Comparison of ENCODE assay signal across 11 cellular contexts in the genomic region with DNA sequence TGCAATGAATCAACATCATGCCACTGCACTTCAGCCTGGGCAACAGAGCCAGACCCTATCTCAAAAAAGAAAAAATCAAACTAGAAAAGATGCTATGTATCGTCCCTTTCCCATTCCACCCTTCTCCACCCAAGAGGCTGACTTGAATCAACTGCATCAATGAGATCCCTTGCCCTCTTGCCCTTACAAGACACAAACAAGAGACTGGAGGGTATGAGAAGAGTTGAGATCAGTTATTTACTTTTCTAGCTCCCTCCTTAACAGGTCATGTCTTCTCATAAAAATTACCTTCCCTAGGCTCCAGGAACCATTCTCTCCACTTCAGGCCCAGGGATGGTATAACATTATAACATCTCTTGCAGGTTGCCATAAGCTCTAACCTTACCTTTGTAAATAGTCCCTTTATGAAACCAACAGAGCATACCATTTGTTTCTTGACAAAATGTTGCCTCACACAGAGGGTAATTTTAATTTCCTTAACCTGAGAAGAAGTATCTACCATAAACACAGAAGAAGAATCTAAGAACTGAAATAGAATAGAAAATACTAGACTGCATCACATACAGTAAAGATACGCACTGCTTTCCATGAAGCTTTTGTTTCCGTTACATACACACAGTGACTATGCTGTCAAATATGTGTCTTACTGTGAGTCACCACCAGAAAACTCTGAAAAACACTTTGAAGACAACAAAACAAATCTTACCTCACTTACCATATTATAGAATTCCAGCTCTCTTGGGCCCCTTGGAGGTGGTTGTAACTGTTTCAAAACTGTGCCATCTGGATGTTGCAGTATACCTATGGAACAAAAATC. TPM values are rescaled to one million over a fixed set of nuclear protein-coding genes. Genes with fewer than 3 reads are reported as not detected.
DNase-seq lines count a peak whose midpoint lies in the region; ATAC-seq, FAIRE-seq and TF ChIP-seq lines count a peak whose summit lies in the region.
"Had no signal": no experiment of that assay in that cellular context is flagged by ENCODE, and none has a peak within 500 bp of the region (broad histone marks: within the 10 kb centered on the region; RNA-seq: fewer than 3 reads in every experiment).

No MANE protein-coding gene starts in this region.

- TF ChIP-seq RAD21 in HepG2 (CRISPR knock-in tag; IDR thresholded peaks at IDR 0.05) = no peak

- H3K4me1 ChIP-seq in HepG2 (ENCODE audit: insufficient read depth, low read length) (peaks cover 55% of the 10 kb centered on the region), right lobe of liver (no peaks in the 10 kb centered on the region)

- no peak for TF ChIP-seq CTCF in HepG2 (CRISPR knock-in tag; IDR thresholded peaks at IDR 0.05)
- no peak for TF ChIP-seq CTCF in right lobe of liver (IDR thresholded peaks at IDR 0.05)
- no peak for TF ChIP-seq CTCF in fibroblast of villous mesenchyme (IDR thresholded peaks at IDR 0.05; ENCODE audit: insufficient read depth, low read depth, low read length)

- H3K36me3 ChIP-seq in HepG2 (replicated peaks in 1 of 2; ENCODE audit: control insufficient read depth in 1 of 2, insufficient read depth in 2 of 2, low read length in 2 of 2) (peaks cover 0 to 12% of the 10 kb centered on the region in 2 experiments; a peak in 1 of 5 replicates), right lobe of liver (no peaks in the 10 kb centered on the region), MG63 (peaks cover 14% of the 10 kb centered on the region)

- BruUV-seq in HepG2 (replicated peaks; lab: Mats Ljungman, UMichigan) = TSS peak; percentile 37

- DNase-seq in HepG2 (ENCODE audit: low spot score) (peak; percentile 78), right lobe of liver (no peak), SW480 (ENCODE audit: low spot score) (peak; percentile 53), fibroblast of villous mesenchyme (ENCODE audit: low read depth) (peak; percentile 81), cardiac septum (ENCODE audit: low spot score) (no peak), MG63 (no peak)
- DNase-seq: CD8-positive, alpha-beta memory T cell; H7 had no signal

- in situ Hi-C loops in HepG2 (cut with HindIII; ENCODE audit: extremely low pct_ligation_motif_present, low pct_unique_long_range_greater_than_20kb) = no loop called here

- FAIRE-seq in HepG2 (lab: Jason Lieb, UNC) = no peak

- no peaks in the 10 kb centered on the region for H4K20me1 ChIP-seq in HepG2 (ENCODE audit: insufficient read depth, low read length)

- no peak overlapping the region for H3K9ac ChIP-seq in HepG2 (ENCODE audit: insufficient read depth, low read depth, low read length)

- H3K4me3 ChIP-seq in HepG2 (replicated peaks in 1 of 3; ENCODE audit: insufficient read depth in 1 of 3, low read depth in 2 of 3, low read length in 3 of 3) (no peak overlapping the region), right lobe of liver (no peak overlapping the region), fibroblast of villous mesenchyme (ENCODE audit: low read depth, low read length) (no peak overlapping the region), MG63 (no peak overlapping the region)

- no peaks in the 10 kb centered on the region for H3K27me3 ChIP-seq in HepG2 (ENCODE audit: control insufficient read depth in 1 of 2, insufficient read depth in 2 of 2, low read length in 2 of 2)
- no peaks in the 10 kb centered on the region for H3K27me3 ChIP-seq in right lobe of liver
- H3K27me3 ChIP-seq in MG63 = no peaks in the 10 kb centered on the region

- POLR2A ChIA-PET in HepG2 (lab: Yijun Ruan, JAX) = interaction anchor here (4.0 kb wide), 1 partner anchor 31 kb away, joined by 33 read pairs; a partner anchor contains a TSS

- intact Hi-C loops in HepG2 (cut with micrococcal nuclease; ENCODE audit: unreplicated experiment) = no loop called here
- intact Hi-C loops in right lobe of liver (cut with DNase I) = no loop called here
- intact Hi-C loops in cardiac septum (cut with DNase I) = no loop called here

- no peak overlapping the region for H2AFZ ChIP-seq in HepG2 (ENCODE audit: low read length)

- peaks cover 26% of the 10 kb centered on the region for H3K79me2 ChIP-seq in HepG2 (ENCODE audit: insufficient read depth, low read length)

- CTCF ChIA-PET in HepG2 (lab: Yijun Ruan, JAX; ENCODE audit: low intra/inter-chr PET ratio, low total read pairs) = no interaction called here

- no peak overlapping the region for H3K4me2 ChIP-seq in HepG2 (ENCODE audit: low read depth, low read length)

- H3K27ac ChIP-seq in HepG2 (ENCODE audit: extremely low read length, insufficient read depth, low read length) (peak overlapping the region; percentile 5), right lobe of liver (no peak overlapping the region)

- TF ChIP-seq EP300 in HepG2 (IDR thresholded peaks at IDR 0.05; ENCODE audit: low read depth in 2 of 2, low read length in 2 of 2) (peak in 1 of 2 experiments; percentile 57; a peak in 2 of 4 replicates), HepG2 (CRISPR knock-in tag; IDR thresholded peaks at IDR 0.05; ENCODE audit: borderline replicate concordance) (peak; percentile 64; the same call in 1 of the 2 replicates)

- peak; percentile 80 for ATAC-seq in HepG2
- ATAC-seq in right lobe of liver = no peak
- ATAC-seq in HG02610 (IDR thresholded peaks at IDR 0.05; ENCODE audit: unreplicated experiment) = no peak
- no peak for ATAC-seq in GM18873 (IDR thresholded peaks at IDR 0.05; ENCODE audit: low FRiP score, unreplicated experiment)
- ATAC-seq: esophagus mucosa had no signal

- H3K9me3 ChIP-seq in HepG2 (ENCODE audit: low read length) (no peaks in the 10 kb centered on the region), right lobe of liver (no peaks in the 10 kb centered on the region), MG63 (peaks cover 7% of the 10 kb centered on the region)

- WGBS in HepG2 (ENCODE audit: low lambda C conversion rate) = 79% methylated on average over 3 of the region's 3 CpGs
- WGBS in right lobe of liver (ENCODE audit: insufficient coverage, low coverage, low lambda C conversion rate, missing lambda C conversion rate) = 98% methylated on average over 3 of the region's 3 CpGs

- TF ChIP-seq POLR2A in HepG2 (IDR thresholded peaks at IDR 0.05; ENCODE audit: insufficient read depth in 1 of 2, low read depth in 2 of 2, low read length in 2 of 2) (no peak), right lobe of liver (IDR thresholded peaks at IDR 0.05) (no peak)

RNA-seq across cellular contexts. Expression of a gene that starts 30.5 kb away (rescaled TPM):
- total RNA-seq in HepG2 (2016; rRNA removed; fragmentation: Illumina TruSeq; extraction: Trizol) (3.9 and 5.4 TPM in 2 replicates), right lobe of liver (1 to 10 TPM; 2.8 to 8.1 (median 4.7) TPM), fibroblast of villous mesenchyme (4.5 and 7.8 TPM in 2 replicates), cardiac septum (3.0 TPM)
- total RNA-seq in HepG2 (2016; cell fraction: cytosol; rRNA removed; fragmentation: Illumina TruSeq; extraction: Trizol; ENCODE audit: low read depth) = 0.44 and 0.51 TPM in 2 replicates
- 3.8 and 5.4 TPM in 2 replicates for total RNA-seq in HepG2 (2016; cell fraction: insoluble cytoplasmic fraction; rRNA removed; fragmentation: Illumina TruSeq; extraction: Trizol)
- 2.6 and 2.8 TPM in 2 replicates for total RNA-seq in HepG2 (2016; cell fraction: membrane; rRNA removed; fragmentation: Illumina TruSeq; extraction: Trizol)
- total RNA-seq in HepG2 (2016; cell fraction: nucleus; rRNA removed; fragmentation: Illumina TruSeq; extraction: Trizol) = 3.9 and 4.0 TPM in 2 replicates
- 1.9 and 2.7 TPM in 2 replicates for polyA plus RNA-seq in HepG2 (2011; rRNA removed)
- polyA plus RNA-seq in HepG2 (2011; cell fraction: cytosol; rRNA removed) = 0.94 and 1.5 TPM in 2 replicates
- 1.1 and 1.4 TPM in 2 replicates for polyA plus RNA-seq in HepG2 (2011; cell fraction: nucleus; rRNA removed)
- 4.4 and 4.5 TPM in 2 replicates for polyA plus RNA-seq in HepG2 (2012)
- polyA plus RNA-seq in HepG2 (2016; cell fraction: cytosol; fragmentation: Illumina TruSeq; extraction: Trizol; ENCODE audit: low read depth) = 0.15 and 0.28 TPM in 2 replicates
- 5.5 and 5.6 TPM in 2 replicates for polyA plus RNA-seq in HepG2 (2016; cell fraction: insoluble cytoplasmic fraction; fragmentation: Illumina TruSeq; extraction: Trizol; ENCODE audit: low read depth)
- 1.2 and 1.3 TPM in 2 replicates for polyA plus RNA-seq in HepG2 (2016; cell fraction: membrane; fragmentation: Illumina TruSeq; extraction: Trizol; ENCODE audit: low read depth)
- 4.1 TPM in 2 replicates for polyA plus RNA-seq in HepG2 (2016; cell fraction: nucleus; fragmentation: Illumina TruSeq; extraction: Trizol; ENCODE audit: insufficient read depth, low read depth)
- 1.8 and 2.6 TPM in 2 replicates for polyA minus RNA-seq in HepG2 (2011; rRNA and poly(A)+ RNA removed; ENCODE audit: low replicate concordance)
- 5.4 and 6.8 TPM in 2 replicates for polyA minus RNA-seq in HepG2 (2011; cell fraction: cytosol; rRNA and poly(A)+ RNA removed)
- polyA minus RNA-seq in HepG2 (2011; cell fraction: nucleus; rRNA and poly(A)+ RNA removed) = 11.6 and 14.8 TPM in 2 replicates
- total RNA-seq in MG63 (2014; rRNA removed; shearing (Covaris generic); ENCODE audit: low replicate concordance) = 2.0 and 3.6 TPM in 2 replicates

RNA-seq across cellular contexts. Expression of a gene that starts 31.7 kb away (rescaled TPM):
- 78.9 and 92.2 TPM in 2 replicates for total RNA-seq in HepG2 (2016; rRNA removed; fragmentation: Illumina TruSeq; extraction: Trizol)
- 24.2 and 29.9 TPM in 2 replicates for total RNA-seq in HepG2 (2016; cell fraction: cytosol; rRNA removed; fragmentation: Illumina TruSeq; extraction: Trizol; ENCODE audit: low read depth)
- total RNA-seq in HepG2 (2016; cell fraction: insoluble cytoplasmic fraction; rRNA removed; fragmentation: Illumina TruSeq; extraction: Trizol) = 81.7 and 106 TPM in 2 replicates
- 26.8 and 29.2 TPM in 2 replicates for total RNA-seq in HepG2 (2016; cell fraction: membrane; rRNA removed; fragmentation: Illumina TruSeq; extraction: Trizol)
- total RNA-seq in HepG2 (2016; cell fraction: nucleus; rRNA removed; fragmentation: Illumina TruSeq; extraction: Trizol) = 48.4 and 50.8 TPM in 2 replicates
- 47.8 and 63.4 TPM in 2 replicates for polyA plus RNA-seq in HepG2 (2011; rRNA removed)
- 18.1 and 27.8 TPM in 2 replicates for polyA plus RNA-seq in HepG2 (2011; cell fraction: cytosol; rRNA removed)
- polyA plus RNA-seq in HepG2 (2011; cell fraction: nucleus; rRNA removed) = 5.2 and 8.2 TPM in 2 replicates
- polyA plus RNA-seq in HepG2 (2012) = 33.9 and 47.1 TPM in 2 replicates
- 24.3 and 28.0 TPM in 2 replicates for polyA plus RNA-seq in HepG2 (2016; cell fraction: cytosol; fragmentation: Illumina TruSeq; extraction: Trizol; ENCODE audit: low read depth)
- 78.2 and 84.8 TPM in 2 replicates for polyA plus RNA-seq in HepG2 (2016; cell fraction: insoluble cytoplasmic fraction; fragmentation: Illumina TruSeq; extraction: Trizol; ENCODE audit: low read depth)
- 20.1 and 21.0 TPM in 2 replicates for polyA plus RNA-seq in HepG2 (2016; cell fraction: membrane; fragmentation: Illumina TruSeq; extraction: Trizol; ENCODE audit: low read depth)
- polyA plus RNA-seq in HepG2 (2016; cell fraction: nucleus; fragmentation: Illumina TruSeq; extraction: Trizol; ENCODE audit: insufficient read depth, low read depth) = 62.1 and 66.2 TPM in 2 replicates
- 7.0 and 10.3 TPM in 2 replicates for polyA minus RNA-seq in HepG2 (2011; rRNA and poly(A)+ RNA removed; ENCODE audit: low replicate concordance)
- polyA minus RNA-seq in HepG2 (2011; cell fraction: cytosol; rRNA and poly(A)+ RNA removed) = 10.5 and 13.1 TPM in 2 replicates
- 13.3 and 16.7 TPM in 2 replicates for polyA minus RNA-seq in HepG2 (2011; cell fraction: nucleus; rRNA and poly(A)+ RNA removed)
- total RNA-seq in right lobe of liver = 10 to 100 TPM; 25.2 to 40.9 (median 26.4) TPM
- 28.3 and 38.0 TPM in 2 replicates for total RNA-seq in fibroblast of villous mesenchyme
- 149 TPM for total RNA-seq in cardiac septum
- 56.9 and 77.5 TPM in 2 replicates for total RNA-seq in MG63 (2014; rRNA removed; shearing (Covaris generic); ENCODE audit: low replicate concordance)

Comparison
In these comparisons a context has a peak if more than half of its experiments do, and no peak if none do; other contexts are left out.
1. DNase-seq: peak in HepG2 (single experiment), SW480 (single experiment) and fibroblast of villous mesenchyme (single experiment); none in right lobe of liver (0 of 3), cardiac septum (single experiment) and MG63 (single experiment).